35 cellular contexts compared by ENCODE assay signal in the genomic region with DNA sequence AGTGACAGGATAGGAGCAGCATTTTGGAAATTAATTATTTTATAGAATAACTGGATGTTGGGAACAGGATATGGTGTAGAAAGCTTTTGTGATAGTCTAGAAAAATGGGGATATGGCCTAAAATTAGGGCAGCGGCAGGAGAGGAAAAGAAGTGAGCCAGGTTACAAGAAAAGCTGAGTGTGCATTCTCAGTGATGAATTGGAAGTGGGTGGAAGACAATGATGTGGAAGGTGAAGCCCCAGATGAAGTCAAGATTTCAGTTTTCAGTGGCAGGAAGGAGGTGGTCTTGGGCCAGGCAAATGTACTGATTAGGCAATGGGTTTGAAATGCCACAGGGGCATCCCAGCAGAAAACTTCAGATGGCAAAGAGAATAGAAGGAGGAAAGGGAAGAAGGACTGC. TPM values are rescaled to one million over a fixed set of nuclear protein-coding genes. Genes with fewer than 3 reads are reported as not detected.
"Had no signal": no experiment of that assay in that cellular context is flagged by ENCODE, and none has a peak within 500 bp of the region (broad histone marks: within the 10 kb centered on the region; RNA-seq: fewer than 3 reads in every experiment).

No MANE protein-coding gene starts in this region.

- H3K27me3 ChIP-seq: esophagus squamous epithelium, pancreas, upper lobe of left lung, vagina had no signal

- H3K4me1 Mint-ChIP-seq: central memory CD8-positive, alpha-beta T cell had no signal

- DNase-seq: activated CD4-positive, alpha-beta T cell treated with anti-CD3 and anti-CD28 coated beads for 1 hour; activated CD4-positive, alpha-beta T cell treated with anti-CD3 and anti-CD28 coated beads, Interleukin-2, amount 50 U/mL, for 1 hour; activated CD8-positive, alpha-beta memory T cell treated with anti-CD3 and anti-CD28 coated beads, Interleukin-2, amount 10 ng/mL, durations not matched to agents 7 days and 5 days; activated CD8-positive, alpha-beta T cell treated with anti-CD3 and anti-CD28 coated beads, Interleukin-2, amount 10 ng/mL, durations not matched to agents 7 days and 5 days; activated effector memory CD4-positive, alpha-beta T cell treated with Interleukin-2 at 50 U/mL for 16 hours; activated naive CD4-positive, alpha-beta T cell treated with Interleukin-2 at 50 U/mL for 16 hours; activated T-cell treated with anti-CD3 and anti-CD28 coated beads for 4 hours; activated T-cell treated with anti-CD3 and anti-CD28 coated beads, Interleukin-2, amount 50 U/mL, for 72 hours; anterior cingulate cortex; dermis blood vessel endothelial cell; effector CD4-positive, alpha-beta T cell; esophagus squamous epithelium; foreskin melanocyte; left cardiac atrium; left ventricle myocardium superior; mucosa of descending colon; nucleus accumbens; pancreas; psoas muscle; stimulated activated CD4-positive, alpha-beta T cell treated with anti-CD3 and anti-CD28 coated beads, Interleukin-1b, Interleukin-23, amount 100 ng/mL, for 48 hours; stimulated activated CD4-positive, alpha-beta T cell treated with anti-CD3 and anti-CD28 coated beads, Interleukin-4, amount 100 ng/mL, for 4 hours; stimulated activated CD8-positive, alpha-beta memory T cell treated with anti-CD3 and anti-CD28 coated beads, Interleukin-4, amount 100 ng/mL, for 48 hours; stimulated activated naive CD8-positive, alpha-beta T cell treated with anti-CD3 and anti-CD28 coated beads, Interleukin-15, amount 100 ng/mL, for 72 hours; substantia nigra; T-helper 17 cell; T1000; upper lobe of left lung had no signal

- H3K27me3 Mint-ChIP-seq: activated naive CD8-positive, alpha-beta T cell; central memory CD8-positive, alpha-beta T cell; stimulated activated memory B cell treated with anti-CD40 and anti-IgM and Interleukin-4, amounts not matched to agents 10 μg/mL and 1 μg/mL and 100 μg/mL, for 72 hours; stimulated activated naive CD8-positive, alpha-beta T cell treated with anti-CD3 and anti-CD28 coated beads, Interleukin-15, amount 100 ng/mL, for 72 hours had no signal

- H3K27ac Mint-ChIP-seq: activated CD8-positive, alpha-beta memory T cell treated with anti-CD3 and anti-CD28 coated beads, Interleukin-2, amount 10 ng/mL, durations not matched to agents 7 days and 5 days; activated CD8-positive, alpha-beta T cell treated with anti-CD3 and anti-CD28 coated beads, Interleukin-2, amount 10 ng/mL, durations not matched to agents 7 days and 5 days; activated naive CD8-positive, alpha-beta T cell; activated T-cell treated with anti-CD3 and anti-CD28 coated beads, Interleukin-2, amount 50 U/mL, for 72 hours; natural killer cell treated with Interleukin-12 subunit alpha and Interleukin-12 subunit beta and Interleukin-15 and Interleukin-18, amount 100 ng/mL, for 72 hours; stimulated activated memory B cell treated with anti-CD40 and anti-IgM and Interleukin-4, amounts not matched to agents 10 μg/mL and 1 μg/mL and 100 μg/mL, for 72 hours; stimulated activated naive CD8-positive, alpha-beta T cell treated with anti-CD3 and anti-CD28 coated beads, Interleukin-15, amount 100 ng/mL, for 72 hours; T-helper 17 cell had no signal

- H3K36me3 Mint-ChIP-seq: activated CD8-positive, alpha-beta memory T cell treated with anti-CD3 and anti-CD28 coated beads, Interleukin-2, amount 10 ng/mL, durations not matched to agents 7 days and 5 days; activated naive CD8-positive, alpha-beta T cell; natural killer cell treated with Interleukin-12 subunit alpha and Interleukin-12 subunit beta and Interleukin-15 and Interleukin-18, amount 100 ng/mL, for 72 hours; stimulated activated memory B cell treated with anti-CD40 and anti-IgM and Interleukin-4, amounts not matched to agents 10 μg/mL and 1 μg/mL and 100 μg/mL, for 72 hours had no signal

- H3K4me1 ChIP-seq: vagina had no signal

- H3K4me3 Mint-ChIP-seq: activated CD8-positive, alpha-beta memory T cell treated with anti-CD3 and anti-CD28 coated beads, Interleukin-2, amount 10 ng/mL, durations not matched to agents 7 days and 5 days; activated CD8-positive, alpha-beta T cell treated with anti-CD3 and anti-CD28 coated beads, Interleukin-2, amount 10 ng/mL, durations not matched to agents 7 days and 5 days; activated naive CD8-positive, alpha-beta T cell; activated T-cell treated with anti-CD3 and anti-CD28 coated beads, Interleukin-2, amount 50 U/mL, for 72 hours; central memory CD8-positive, alpha-beta T cell; natural killer cell treated with Interleukin-12 subunit alpha and Interleukin-12 subunit beta and Interleukin-15 and Interleukin-18, amount 100 ng/mL, for 72 hours; stimulated activated memory B cell treated with anti-CD40 and anti-IgM and Interleukin-4, amounts not matched to agents 10 μg/mL and 1 μg/mL and 100 μg/mL, for 72 hours; stimulated activated naive CD8-positive, alpha-beta T cell treated with anti-CD3 and anti-CD28 coated beads, Interleukin-15, amount 100 ng/mL, for 72 hours; T-helper 17 cell had no signal

- H3K9me3 ChIP-seq: esophagus squamous epithelium, mucosa of descending colon, pancreas, psoas muscle, upper lobe of left lung, vagina had no signal

- H3K4me2 ChIP-seq: smooth muscle cell had no signal

- H3K27ac ChIP-seq: esophagus squamous epithelium, pancreas, psoas muscle, upper lobe of left lung, vagina had no signal

- ATAC-seq: activated CD8-positive, alpha-beta T cell treated with anti-CD3 and anti-CD28 coated beads, Interleukin-2, amount 10 ng/mL, durations not matched to agents 7 days and 5 days; left cardiac atrium; left ventricle myocardium superior; mucosa of descending colon; pancreas; psoas muscle; stimulated activated memory B cell treated with anti-CD40 and anti-IgM and Interleukin-4, amounts not matched to agents 10 μg/mL and 1 μg/mL and 100 μg/mL, for 72 hours; stimulated activated naive CD8-positive, alpha-beta T cell treated with anti-CD3 and anti-CD28 coated beads, Interleukin-15, amount 100 ng/mL, for 72 hours; T-helper 17 cell had no signal

- H3K4me3 ChIP-seq: esophagus squamous epithelium, mucosa of descending colon, pancreas, psoas muscle, smooth muscle cell, upper lobe of left lung, vagina had no signal

- H3K9me3 Mint-ChIP-seq: activated T-cell treated with anti-CD3 and anti-CD28 coated beads, Interleukin-2, amount 50 U/mL, for 72 hours; central memory CD8-positive, alpha-beta T cell; natural killer cell treated with Interleukin-12 subunit alpha and Interleukin-12 subunit beta and Interleukin-15 and Interleukin-18, amount 100 ng/mL, for 72 hours; stimulated activated memory B cell treated with anti-CD40 and anti-IgM and Interleukin-4, amounts not matched to agents 10 μg/mL and 1 μg/mL and 100 μg/mL, for 72 hours; stimulated activated naive CD8-positive, alpha-beta T cell treated with anti-CD3 and anti-CD28 coated beads, Interleukin-15, amount 100 ng/mL, for 72 hours had no signal

- H3K36me3 ChIP-seq: pancreas, upper lobe of left lung, vagina had no signal

RNA-seq across cellular contexts. Expression of a gene that starts 33.6 kb away (rescaled TPM):
- total RNA-seq: activated CD8-positive, alpha-beta memory T cell treated with anti-CD3 and anti-CD28 coated beads, Interleukin-2, amount 10 ng/mL, durations not matched to agents 7 days and 5 days; activated CD8-positive, alpha-beta T cell treated with anti-CD3 and anti-CD28 coated beads, Interleukin-2, amount 10 ng/mL, durations not matched to agents 7 days and 5 days; activated T-cell treated with anti-CD3 and anti-CD28 coated beads, Interleukin-2, amount 50 U/mL, for 72 hours; dermis blood vessel endothelial cell; glomerular endothelial cell; lung microvascular endothelial cell; natural killer cell treated with Interleukin-12 subunit alpha and Interleukin-12 subunit beta and Interleukin-15 and Interleukin-18, amount 100 ng/mL, for 72 hours had no signal
